ENCODE assay signal across 15 cellular contexts in the genomic region with DNA sequence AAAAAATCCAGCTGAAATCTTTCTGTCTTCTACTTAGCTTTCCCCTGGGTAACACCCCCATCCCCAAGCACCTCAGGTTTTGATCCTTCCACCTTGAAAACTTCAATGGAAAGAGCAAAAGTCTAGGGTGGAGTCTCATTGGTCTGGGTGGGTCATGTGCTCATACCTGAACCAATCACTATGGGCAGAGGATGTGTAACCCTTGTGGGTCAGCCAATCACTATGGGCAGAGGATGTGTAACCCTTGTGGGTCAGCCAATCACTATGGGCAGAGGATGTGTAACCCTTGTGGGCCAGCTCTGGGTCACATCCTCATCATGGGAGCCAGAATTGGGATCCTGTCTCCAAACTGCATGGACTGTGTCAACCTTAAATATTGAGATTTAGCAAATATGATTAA. TPM values are rescaled to one million over a fixed set of nuclear protein-coding genes. Genes with fewer than 3 reads are reported as not detected.
DNase-seq lines count a peak whose midpoint lies in the region; ATAC-seq and TF ChIP-seq lines count a peak whose summit lies in the region.
"Had no signal": no experiment of that assay in that cellular context is flagged by ENCODE, and none has a peak within 500 bp of the region (broad histone marks: within the 10 kb centered on the region; RNA-seq: fewer than 3 reads in every experiment).

No MANE protein-coding gene starts in this region.

- no peaks in the 10 kb centered on the region for H3K27me3 Mint-ChIP-seq in CD8-positive, alpha-beta T cell (ENCODE audit: low read depth)
- H3K27me3 Mint-ChIP-seq in GM23338 (ENCODE audit: insufficient read depth, low read depth, poor library complexity) (peaks cover 13% of the 10 kb centered on the region), progenitor cell of endocrine pancreas (peaks cover 2% of the 10 kb centered on the region)
- no peaks in the 10 kb centered on the region for H3K27me3 Mint-ChIP-seq in activated CD8-positive, alpha-beta T cell treated with anti-CD3 and anti-CD28 coated beads for 36 hours

- no peak for DNase-seq in CD8-positive, alpha-beta T cell
- DNase-seq in GM23338 (ENCODE audit: low spot score) (no peak), progenitor cell of endocrine pancreas (ENCODE audit: low spot score, unreplicated experiment) (no peak), OCI-M1 (lab: John Stamatoyannopoulos, UW) (no peak), glomerular visceral epithelial cell (ENCODE audit: extremely low spot score) (no peak)
- DNase-seq in activated CD8-positive, alpha-beta T cell treated with anti-CD3 and anti-CD28 coated beads for 36 hours, result no peak
- DNase-seq: activated CD4-positive, alpha-beta T cell treated with anti-CD3 and anti-CD28 coated beads for 1 hour; activated naive CD4-positive, alpha-beta T cell treated with anti-CD3 and anti-CD28 coated beads, Interleukin-2, amount 10 ng/mL, durations not matched to agents 7 days and 5 days; glutamatergic neuron; NCI-H1694; NCI-H226; T-helper 9 cell had no signal

- H3K4me1 ChIP-seq in CD8-positive, alpha-beta T cell (ENCODE audit: insufficient read depth, low read length), result no peaks in the 10 kb centered on the region
- no peaks in the 10 kb centered on the region for H3K4me1 ChIP-seq in GM23338 (ENCODE audit: insufficient read depth)

- no peak overlapping the region for H3K27ac Mint-ChIP-seq in CD8-positive, alpha-beta T cell
- H3K27ac Mint-ChIP-seq in GM23338 (no peak overlapping the region), progenitor cell of endocrine pancreas (peak overlapping the region; percentile 73)
- H3K27ac Mint-ChIP-seq in activated CD8-positive, alpha-beta T cell treated with anti-CD3 and anti-CD28 coated beads for 36 hours, result no peak overlapping the region
- H3K27ac Mint-ChIP-seq: activated naive CD4-positive, alpha-beta T cell treated with anti-CD3 and anti-CD28 coated beads, Interleukin-2, amount 10 ng/mL, durations not matched to agents 7 days and 5 days had no signal

- no peaks in the 10 kb centered on the region for H3K9me3 Mint-ChIP-seq in CD8-positive, alpha-beta T cell
- H3K9me3 Mint-ChIP-seq in GM23338, result no peaks in the 10 kb centered on the region; the same call in 1 of the 3 replicates
- H3K9me3 Mint-ChIP-seq in activated CD8-positive, alpha-beta T cell treated with anti-CD3 and anti-CD28 coated beads for 36 hours, result no peaks in the 10 kb centered on the region
- H3K9me3 Mint-ChIP-seq in progenitor cell of endocrine pancreas (ENCODE audit: low read depth), result no peaks in the 10 kb centered on the region
- H3K9me3 Mint-ChIP-seq: activated naive CD4-positive, alpha-beta T cell treated with anti-CD3 and anti-CD28 coated beads, Interleukin-2, amount 10 ng/mL, durations not matched to agents 7 days and 5 days had no signal

- CTCF ChIA-PET in CD8-positive, alpha-beta T cell (lab: Charles Lee), result interaction anchor here (1.5 to 3.4 kb wide), 2 partner anchors 14 to 106 kb away, joined by 4 to 16 read pairs; no protein-coding TSS in a partner anchor
- CTCF ChIA-PET in activated CD8-positive, alpha-beta T cell treated with anti-CD3 and anti-CD28 coated beads for 36 hours (lab: Charles Lee), result interaction anchor here (1.1 to 5.5 kb wide), 5 partner anchors 14 to 127 kb away, joined by 3 to 31 read pairs (median 9); no protein-coding TSS in a partner anchor

- intact Hi-C loops in CD8-positive, alpha-beta T cell (cut with DNase I, micrococcal nuclease), result no loop called here
- intact Hi-C loops in activated CD8-positive, alpha-beta T cell treated with anti-CD3 and anti-CD28 coated beads for 36 hours (cut with micrococcal nuclease), result no loop called here

- 0 out of 2 replicates have a peak, but pooled peaks cover 3% of the 10 kb centered on the region for H3K9me2 ChIP-seq in GM23338 (ENCODE audit: insufficient read depth)

- TF ChIP-seq CTCF in CD8-positive, alpha-beta T cell (IDR thresholded peaks at IDR 0.05), result no peak
- TF ChIP-seq CTCF in GM23338 (conservative IDR thresholded peaks at IDR 0.05; ENCODE audit: low read depth in 2 of 2) (no peak), progenitor cell of endocrine pancreas (IDR thresholded peaks at IDR 0.05; ENCODE audit: unreplicated experiment) (no peak)
- no peak for TF ChIP-seq CTCF in activated CD8-positive, alpha-beta T cell treated with anti-CD3 and anti-CD28 coated beads for 36 hours (IDR thresholded peaks at IDR 0.05)

- no peaks in the 10 kb centered on the region for H3K9me3 ChIP-seq in CD8-positive, alpha-beta T cell (ENCODE audit: low read length)
- H3K9me3 ChIP-seq: neutrophil had no signal

- no peaks in the 10 kb centered on the region for H3K36me3 ChIP-seq in CD8-positive, alpha-beta T cell (ENCODE audit: insufficient read depth, low read length)
- no peaks in the 10 kb centered on the region for H3K36me3 ChIP-seq in GM23338 (ENCODE audit: insufficient read depth)
- H3K36me3 ChIP-seq: neutrophil had no signal

- H3K36me3 Mint-ChIP-seq in CD8-positive, alpha-beta T cell, result no peaks in the 10 kb centered on the region
- H3K36me3 Mint-ChIP-seq in GM23338 (ENCODE audit: low read depth), result no peaks in the 10 kb centered on the region
- no peaks in the 10 kb centered on the region for H3K36me3 Mint-ChIP-seq in activated CD8-positive, alpha-beta T cell treated with anti-CD3 and anti-CD28 coated beads for 36 hours (ENCODE audit: low read depth)
- no peaks in the 10 kb centered on the region for H3K36me3 Mint-ChIP-seq in progenitor cell of endocrine pancreas (ENCODE audit: insufficient read depth)
- H3K36me3 Mint-ChIP-seq: activated naive CD4-positive, alpha-beta T cell treated with anti-CD3 and anti-CD28 coated beads, Interleukin-2, amount 10 ng/mL, durations not matched to agents 7 days and 5 days had no signal

- H3K4me1 Mint-ChIP-seq in CD8-positive, alpha-beta T cell (ENCODE audit: low read depth), result no peaks in the 10 kb centered on the region
- H3K4me1 Mint-ChIP-seq in GM23338, result no peaks in the 10 kb centered on the region; the same call in 2 of the 3 replicates
- peaks cover 2% of the 10 kb centered on the region for H3K4me1 Mint-ChIP-seq in activated CD8-positive, alpha-beta T cell treated with anti-CD3 and anti-CD28 coated beads for 36 hours (ENCODE audit: low read depth)
- H3K4me1 Mint-ChIP-seq in progenitor cell of endocrine pancreas (ENCODE audit: low read depth), result peaks cover 4% of the 10 kb centered on the region

- H3K79me2 ChIP-seq in GM23338 (replicated peaks; ENCODE audit: insufficient read depth), result no peaks in the 10 kb centered on the region

- ATAC-seq in CD8-positive, alpha-beta T cell, result peak; percentile 56
- ATAC-seq in GM23338, result peak; percentile 58; the same call in 2 of the 3 replicates
- peak; percentile 93 for ATAC-seq in activated CD8-positive, alpha-beta T cell treated with anti-CD3 and anti-CD28 coated beads for 36 hours
- no peak for ATAC-seq in HG02852 (IDR thresholded peaks at IDR 0.05; ENCODE audit: unreplicated experiment)
- ATAC-seq: left lobe of liver had no signal

- no peaks in the 10 kb centered on the region for H3K27me3 ChIP-seq in CD8-positive, alpha-beta T cell (ENCODE audit: insufficient read depth, low read length)
- H3K27me3 ChIP-seq in GM23338 (ENCODE audit: insufficient read depth), result no peaks in the 10 kb centered on the region
- H3K27me3 ChIP-seq: neutrophil had no signal

- no peak overlapping the region for H3K4me2 ChIP-seq in GM23338

- no peaks in the 10 kb centered on the region; the same call in 1 of the 2 replicates for H4K20me1 ChIP-seq in GM23338 (replicated peaks; ENCODE audit: insufficient read depth)

- no peak overlapping the region for H3K27ac ChIP-seq in CD8-positive, alpha-beta T cell (ENCODE audit: low read depth, low read length)
- no peak overlapping the region for H3K27ac ChIP-seq in GM23338 (ENCODE audit: low read depth)
- H3K27ac ChIP-seq: neutrophil had no signal

- 0 out of 2 replicates have a peak, but pooled peaks cover 4% of the 10 kb centered on the region for H3F3A ChIP-seq in GM23338 (replicated peaks; ENCODE audit: low read depth)

- no peak overlapping the region for H3K4me3 Mint-ChIP-seq in CD8-positive, alpha-beta T cell
- no peak overlapping the region for H3K4me3 Mint-ChIP-seq in GM23338
- H3K4me3 Mint-ChIP-seq in activated CD8-positive, alpha-beta T cell treated with anti-CD3 and anti-CD28 coated beads for 36 hours, result no peak overlapping the region
- no peak overlapping the region for H3K4me3 Mint-ChIP-seq in progenitor cell of endocrine pancreas (ENCODE audit: low read depth)
- H3K4me3 Mint-ChIP-seq: activated naive CD4-positive, alpha-beta T cell treated with anti-CD3 and anti-CD28 coated beads, Interleukin-2, amount 10 ng/mL, durations not matched to agents 7 days and 5 days had no signal

- POLR2A ChIA-PET in CD8-positive, alpha-beta T cell (lab: Charles Lee), result no interaction called here
- POLR2A ChIA-PET in activated CD8-positive, alpha-beta T cell treated with anti-CD3 and anti-CD28 coated beads for 36 hours (lab: Charles Lee), result no interaction called here

- H3K4me3 ChIP-seq in CD8-positive, alpha-beta T cell (ENCODE audit: low read depth, low read length), result no peak overlapping the region
- H3K4me3 ChIP-seq in GM23338, result no peak overlapping the region

- no peak overlapping the region for H2AFZ ChIP-seq in GM23338

RNA-seq across cellular contexts. Expression of gene NAIF1, which starts 18.5 kb away (rescaled TPM):
- 10 to 100 TPM; 14.4 to 15.0 TPM for total RNA-seq in CD8-positive, alpha-beta T cell
- total RNA-seq in GM23338 (2014; rRNA removed; shearing (Covaris generic)), result 5.5 and 6.7 TPM in 2 replicates
- 4.0 and 4.9 TPM in 2 replicates for polyA plus RNA-seq in GM23338 (2016; fragmentation: Nextera tagmentation; extraction: Ambion mirVana)
- total RNA-seq in activated CD8-positive, alpha-beta T cell treated with anti-CD3 and anti-CD28 coated beads for 36 hours, result 10 to 100 TPM in 1 of 2 experiments, 1 to 10 TPM in 1; 8.4 to 11.8 TPM
- total RNA-seq in progenitor cell of endocrine pancreas, result 9.6 and 10.8 TPM in 2 replicates

RNA-seq across cellular contexts. Expression of gene SLC25A25, which starts 19.4 kb away (rescaled TPM):
- total RNA-seq in CD8-positive, alpha-beta T cell, result 10 to 100 TPM; 12.1 to 12.2 TPM
- 21.2 and 27.0 TPM in 2 replicates for total RNA-seq in GM23338 (2014; rRNA removed; shearing (Covaris generic))
- polyA plus RNA-seq in GM23338 (2016; fragmentation: Nextera tagmentation; extraction: Ambion mirVana), result 6.1 and 7.1 TPM in 2 replicates
- total RNA-seq in activated CD8-positive, alpha-beta T cell treated with anti-CD3 and anti-CD28 coated beads for 36 hours, result 10 to 100 TPM; 12.9 to 14.6 TPM
- total RNA-seq in progenitor cell of endocrine pancreas, result 9.7 and 10.0 TPM in 2 replicates
